22 cellular contexts compared by ENCODE assay signal in the genomic region with DNA sequence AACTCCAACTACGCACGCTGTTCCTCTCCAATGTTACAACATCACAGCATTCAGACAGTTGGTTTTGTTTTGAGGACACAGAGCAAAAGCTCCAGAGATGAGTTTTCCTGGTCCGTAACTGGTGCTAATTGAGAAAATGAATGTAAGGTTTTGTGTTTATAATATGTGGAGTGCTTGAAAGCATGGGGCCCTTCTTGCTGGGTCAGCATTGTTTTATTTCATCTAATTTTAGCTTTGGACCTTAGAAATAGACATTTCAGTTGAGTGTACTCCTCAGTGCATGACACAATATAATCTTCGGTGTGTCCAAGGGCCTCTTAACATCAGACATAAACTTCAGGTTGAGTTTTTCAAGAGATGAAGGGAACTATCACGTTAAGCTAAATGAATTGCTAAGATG.
"Had no signal": no experiment of that assay in that cellular context is flagged by ENCODE, and none has a peak within 500 bp of the region (broad histone marks: within the 10 kb centered on the region; RNA-seq: fewer than 3 reads in every experiment).

No MANE protein-coding gene starts in this region.

- H3K36me3 ChIP-seq: adrenal gland, colonic mucosa had no signal

- H3K9me3 ChIP-seq: adrenal gland, body of pancreas, colonic mucosa had no signal

- ATAC-seq: activated CD4-positive, alpha-beta T cell treated with anti-CD3 and anti-CD28 coated beads for 36 hours; activated naive CD8-positive, alpha-beta T cell treated with anti-CD3 and anti-CD28 coated beads, Interleukin-2, amount 50 U/mL, for 24 hours; activated T-cell treated with anti-CD3 and anti-CD28 coated beads, Interleukin-2, amount 50 U/mL, for 4 hours; activated T-helper 17 cell treated with anti-CD3 and anti-CD28 coated beads, Interleukin-2, amount 50 U/mL, for 72 hours; T-helper 17 cell had no signal

- H3K27me3 ChIP-seq: body of pancreas, colonic mucosa had no signal

- H3K27ac ChIP-seq: body of pancreas, colonic mucosa, epithelial cell of prostate had no signal

- FAIRE-seq: endometrium, frontal cortex had no signal

- H3K4me3 ChIP-seq: adrenal gland, body of pancreas, colonic mucosa had no signal

- DNase-seq: activated CD4-positive, alpha-beta T cell treated with anti-CD3 and anti-CD28 coated beads, Interleukin-2, amount 10 ng/mL, durations not matched to agents 24 days and 14 days; activated CD4-positive, CD25-positive, alpha-beta regulatory T cell; activated CD4-positive, CD25-positive, alpha-beta regulatory T cell treated with anti-CD3 and anti-CD28 coated beads, Interleukin-2, amount 50 U/mL, for 72 hours; activated effector memory CD4-positive, alpha-beta T cell treated with Interleukin-2 at 50 U/mL for 16 hours; activated gamma-delta T cell treated with Interleukin-2 at 50 U/mL for 16 hours; activated naive CD4-positive, alpha-beta T cell treated with Interleukin-2 at 50 U/mL for 16 hours; activated naive CD8-positive, alpha-beta T cell treated with anti-CD3 and anti-CD28 coated beads for 36 hours; activated naive CD8-positive, alpha-beta T cell treated with anti-CD3 and anti-CD28 coated beads, Interleukin-2, amount 50 U/mL, for 24 hours; activated T-cell treated with anti-CD3 and anti-CD28 coated beads, Interleukin-2, amount 50 U/mL, for 4 hours; aorta; effector CD8-positive, alpha-beta T cell; T-helper 1 cell; T-helper 17 cell; T1000 had no signal

- H3K4me1 ChIP-seq: body of pancreas, colonic mucosa had no signal
